Comparison of ENCODE assay signal across 17 cellular contexts in the genomic region with DNA sequence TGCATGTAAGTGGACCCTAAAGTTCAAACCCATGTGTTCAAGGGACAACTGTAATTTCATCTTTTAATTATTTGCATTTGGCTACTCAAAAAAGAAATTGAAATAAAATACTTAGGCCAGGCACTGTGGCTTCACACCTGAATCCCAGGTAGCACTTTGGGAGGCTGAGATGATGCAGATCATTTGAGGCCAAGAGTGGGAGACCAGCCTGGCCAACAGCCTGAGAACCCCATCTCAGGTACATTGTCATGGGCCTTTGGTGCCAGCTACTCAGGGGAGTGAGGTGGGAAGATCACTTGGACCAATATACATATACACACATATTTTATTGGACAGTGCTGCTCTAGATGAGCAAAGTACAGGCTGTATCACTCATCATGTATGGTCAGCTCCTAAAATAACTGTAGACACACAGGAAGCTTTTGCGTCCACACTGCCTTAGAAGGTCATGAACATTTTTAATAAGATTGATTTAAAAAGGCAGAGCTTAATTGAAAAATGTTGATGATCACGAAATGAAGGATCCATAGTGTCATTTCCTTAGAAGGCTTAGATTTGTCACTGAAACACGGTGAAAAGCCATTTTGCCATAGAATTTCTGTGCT. TPM values are rescaled to one million over a fixed set of nuclear protein-coding genes. Genes with fewer than 3 reads are reported as not detected.
DNase-seq lines count a peak whose midpoint lies in the region; ATAC-seq and TF ChIP-seq lines count a peak whose summit lies in the region.
"Had no signal": no experiment of that assay in that cellular context is flagged by ENCODE, and none has a peak within 500 bp of the region (broad histone marks: within the 10 kb centered on the region; RNA-seq: fewer than 3 reads in every experiment).

No MANE protein-coding gene starts in this region.

- H3K9me3 ChIP-seq in SK-N-SH (no peaks in the 10 kb centered on the region), DOHH2 (ENCODE audit: control insufficient read depth, insufficient read depth, low read length) (no peaks in the 10 kb centered on the region), ascending aorta (no peaks in the 10 kb centered on the region), A673 (ENCODE audit: low read depth, low read length, poor library complexity, severe bottlenecking) (no peaks in the 10 kb centered on the region)

- H3F3A ChIP-seq in SK-N-SH (replicated peaks; ENCODE audit: insufficient read depth) (peaks cover 69% of the 10 kb centered on the region), DOHH2 (ENCODE audit: control insufficient read depth, insufficient read depth) (peaks cover 61% of the 10 kb centered on the region)

- POLR2A ChIA-PET in SK-N-SH (lab: Yijun Ruan, JAX) (interaction anchor here (1.4 kb wide), 1 partner anchor 24 kb away, joined by 4 read pairs; the partner anchor contains the start of genes KNTC1 and RSRC2), RWPE1 (lab: Yijun Ruan, JAX; ENCODE audit: low non-redundant PET) (no interaction called here), A673 (lab: Charles Lee; ENCODE audit: low non-redundant PET) (no interaction called here)

- H3K79me2 ChIP-seq in SK-N-SH (ENCODE audit: insufficient read depth), result peaks cover 34% of the 10 kb centered on the region
- peaks cover 33% of the 10 kb centered on the region for H3K79me2 ChIP-seq in DOHH2 (ENCODE audit: control insufficient read depth, low read length)

- no peak for TF ChIP-seq EP300 in SK-N-SH (IDR thresholded peaks at IDR 0.05; ENCODE audit: borderline replicate concordance in 1 of 2, low read depth in 1 of 2, low read length in 1 of 2)

- H3K4me3 Mint-ChIP-seq in dendritic cell treated with granulocyte-macrophage colony-stimulating factor and Interleukin-4, amounts not matched to agents 40 ng/mL and 50 ng/mL, for 4 days, result no peak overlapping the region

- H3K36me3 Mint-ChIP-seq in dendritic cell treated with granulocyte-macrophage colony-stimulating factor and Interleukin-4, amounts not matched to agents 40 ng/mL and 50 ng/mL, for 4 days (ENCODE audit: low read depth), result peaks cover 73% of the 10 kb centered on the region

- intact Hi-C loops in dendritic cell treated with granulocyte-macrophage colony-stimulating factor and Interleukin-4, amounts not matched to agents 40 ng/mL and 50 ng/mL, for 4 days (cut with micrococcal nuclease), result no loop called here
- intact Hi-C loops in ascending aorta (cut with DNase I) (no loop called here), A673 (cut with micrococcal nuclease; ENCODE audit: unreplicated experiment) (loop anchor here (2.0 kb wide), 1 partner anchor 16 kb away; no protein-coding TSS in a partner anchor)

- peaks cover 42 to 52% of the 10 kb centered on the region in 2 experiments for H3K36me3 ChIP-seq in SK-N-SH (replicated peaks in 1 of 2; ENCODE audit: control insufficient read depth in 1 of 2, insufficient read depth in 2 of 2, low read length in 1 of 2)
- peaks cover 77% of the 10 kb centered on the region for H3K36me3 ChIP-seq in DOHH2 (ENCODE audit: control insufficient read depth, low read length)
- H3K36me3 ChIP-seq in ascending aorta, result peaks cover 49 to 53% of the 10 kb centered on the region in 2 donors
- peaks cover 54% of the 10 kb centered on the region for H3K36me3 ChIP-seq in A673 (ENCODE audit: insufficient read depth, low read length, poor library complexity, severe bottlenecking)

- CTCF ChIA-PET in SK-N-SH (lab: Yijun Ruan, JAX) (interaction anchor here (0.9 to 1.0 kb wide), 2 partner anchors 9 to 97 kb away, joined by 3 read pairs; no protein-coding TSS in a partner anchor), RWPE1 (lab: Yijun Ruan, JAX) (interaction anchor here (0.6 kb wide), 1 partner anchor 14 kb away, joined by 3 read pairs; no protein-coding TSS in a partner anchor), A673 (lab: Charles Lee) (interaction anchor here (0.6 kb wide), 1 partner anchor 380 kb away, joined by 3 read pairs; no protein-coding TSS in a partner anchor)

- H3K27ac ChIP-seq in SK-N-SH (ENCODE audit: low read depth in 2 of 2, low read length in 1 of 2), result peak overlapping the region in 1 of 2 experiments; percentile 21; a peak in 1 of 4 replicates
- H3K27ac ChIP-seq in DOHH2 (ENCODE audit: low read depth, low read length), result peak overlapping the region; percentile 81
- peak overlapping the region; percentile 55 for H3K27ac ChIP-seq in RWPE1
- H3K27ac ChIP-seq in ascending aorta, result no peak overlapping the region
- no peak overlapping the region for H3K27ac ChIP-seq in A673 (ENCODE audit: low read depth, low read length, poor library complexity, severe bottlenecking)
- H3K27ac ChIP-seq: KMS-11, PC-9, WERI-Rb-1 had no signal

- H3K4me1 ChIP-seq in SK-N-SH (ENCODE audit: control insufficient read depth in 1 of 2, insufficient read depth in 2 of 2, low read depth in 1 of 2, low read length in 1 of 2) (peaks cover 0 to 7% of the 10 kb centered on the region in 2 experiments; a peak in 2 of 4 replicates), DOHH2 (ENCODE audit: control insufficient read depth, low read length) (peaks cover 40% of the 10 kb centered on the region), ascending aorta (peaks cover 3 to 9% of the 10 kb centered on the region in 2 donors), A673 (ENCODE audit: insufficient read depth, low read length, poor library complexity, severe bottlenecking) (peaks cover 22% of the 10 kb centered on the region)

- no peaks in the 10 kb centered on the region for H3K9me3 Mint-ChIP-seq in dendritic cell treated with granulocyte-macrophage colony-stimulating factor and Interleukin-4, amounts not matched to agents 40 ng/mL and 50 ng/mL, for 4 days

- H4K20me1 ChIP-seq in SK-N-SH (ENCODE audit: insufficient read depth), result peaks cover 2% of the 10 kb centered on the region; the same call in 1 of the 2 replicates
- no peaks in the 10 kb centered on the region for H4K20me1 ChIP-seq in DOHH2 (ENCODE audit: control insufficient read depth, insufficient read depth, low read depth, low read length)

- TF ChIP-seq RAD21 in SK-N-SH (IDR thresholded peaks at IDR 0.05; ENCODE audit: low read length), result no peak

- no peak overlapping the region for H3K9ac ChIP-seq in SK-N-SH
- H3K9ac ChIP-seq: KMS-11 had no signal

- peak overlapping the region; percentile 98 for H3K27ac Mint-ChIP-seq in dendritic cell treated with granulocyte-macrophage colony-stimulating factor and Interleukin-4, amounts not matched to agents 40 ng/mL and 50 ng/mL, for 4 days

- H2AFZ ChIP-seq in SK-N-SH (ENCODE audit: low read depth), result no peak overlapping the region
- H2AFZ ChIP-seq: PC-9 had no signal

- no peaks in the 10 kb centered on the region for H3K27me3 ChIP-seq in SK-N-SH (ENCODE audit: insufficient read depth)
- no peaks in the 10 kb centered on the region for H3K27me3 ChIP-seq in DOHH2 (ENCODE audit: control insufficient read depth, low read length)
- H3K27me3 ChIP-seq in ascending aorta, result no peaks in the 10 kb centered on the region
- H3K27me3 ChIP-seq in A673 (replicated peaks; ENCODE audit: insufficient read depth, low read depth, low read length, poor library complexity), result no peaks in the 10 kb centered on the region

- no peak for DNase-seq in SK-N-SH
- no peak for DNase-seq in RWPE1 (ENCODE audit: low spot score)
- no peak for DNase-seq in ascending aorta (ENCODE audit: low spot score in 2 of 2)
- DNase-seq in amygdala (lab: John Stamatoyannopoulos, UW), result no peak
- no peak for DNase-seq in A673 (ENCODE audit: low spot score)
- DNase-seq: ACHN, activated T-cell treated with anti-CD3 and anti-CD28 coated beads for 4 hours, anterior cingulate cortex, dermis blood vessel endothelial cell, GDM1, PC-9, SW 1271, WERI-Rb-1 had no signal

- no peaks in the 10 kb centered on the region for H3K27me3 Mint-ChIP-seq in dendritic cell treated with granulocyte-macrophage colony-stimulating factor and Interleukin-4, amounts not matched to agents 40 ng/mL and 50 ng/mL, for 4 days

- peaks cover 36% of the 10 kb centered on the region for H3K4me1 Mint-ChIP-seq in dendritic cell treated with granulocyte-macrophage colony-stimulating factor and Interleukin-4, amounts not matched to agents 40 ng/mL and 50 ng/mL, for 4 days (ENCODE audit: low read depth)

- H3K9me2 ChIP-seq in SK-N-SH (no peaks in the 10 kb centered on the region), DOHH2 (replicated peaks; ENCODE audit: control insufficient read depth, low read length) (no peaks in the 10 kb centered on the region)

- H3K4me2 ChIP-seq in SK-N-SH (no peak overlapping the region), DOHH2 (ENCODE audit: low read length) (peak overlapping the region; percentile 57; the same call in 1 of the 2 replicates)
- H3K4me2 ChIP-seq: KMS-11, PC-9 had no signal

- 97% methylated on average over 3 of the region's 3 CpGs for WGBS in SK-N-SH (ENCODE audit: low lambda C conversion rate)

- no peak overlapping the region for H3K4me3 ChIP-seq in SK-N-SH (ENCODE audit: low read depth in 2 of 2, low read length in 1 of 2)
- H3K4me3 ChIP-seq in DOHH2 (ENCODE audit: low read length), result no peak overlapping the region
- H3K4me3 ChIP-seq in ascending aorta, result no peak overlapping the region
- no peak overlapping the region for H3K4me3 ChIP-seq in A673 (ENCODE audit: low read depth, low read length, poor library complexity, severe bottlenecking)
- H3K4me3 ChIP-seq: PC-9 had no signal

- no peak for TF ChIP-seq CTCF in SK-N-SH (IDR thresholded peaks at IDR 0.05)
- no peak for TF ChIP-seq CTCF in DOHH2 (IDR thresholded peaks at IDR 0.05; ENCODE audit: low read depth, low read length, poor library complexity, severe bottlenecking)
- no peak for TF ChIP-seq CTCF in RWPE1 (conservative IDR thresholded peaks at IDR 0.05; ENCODE audit: low read depth)
- TF ChIP-seq CTCF in ascending aorta (IDR thresholded peaks at IDR 0.05), result no peak
- TF ChIP-seq CTCF in A673 (conservative IDR thresholded peaks at IDR 0.05; ENCODE audit: low read depth, low read length), result no peak

- BruUV-seq in A673 (replicated peaks; lab: Mats Ljungman, UMichigan), result no TSS peak

- ATAC-seq in SK-N-SH treated with all-trans-retinoic acid at 6 μM for 48 hours, result no peak

TF ChIP-seq in SK-N-SH treated with all-trans-retinoic acid at 6 μM for 48 hours, 23 proteins besides CTCF, POLR2A, EP300 and RAD21:
- TF ChIP-seq BACH2 (CRISPR knock-in tag; IDR thresholded peaks at IDR 0.05; ENCODE audit: borderline replicate concordance), result no peak

RNA-seq across cellular contexts. Expression of gene ZCCHC8, which starts 2.5 kb away (rescaled TPM):
- 11.3 and 14.0 TPM in 2 replicates for polyA plus RNA-seq in SK-N-SH (2012; rRNA removed)
- polyA plus RNA-seq in SK-N-SH (2012; cell fraction: cytosol; rRNA removed), result 8.6 and 9.9 TPM in 2 replicates
- polyA plus RNA-seq in SK-N-SH (2012; cell fraction: nucleus; rRNA removed), result 23.5 and 37.9 TPM in 2 replicates
- 6.4 TPM for total RNA-seq in ascending aorta
- total RNA-seq in A673 (2021), result 40.4 and 41.1 TPM in 2 replicates

RNA-seq across cellular contexts. Expression of gene RSRC2, which starts 23.5 kb away (rescaled TPM):
- polyA plus RNA-seq in SK-N-SH (2012; rRNA removed), result 24.8 and 25.3 TPM in 2 replicates
- 21.4 and 32.0 TPM in 2 replicates for polyA plus RNA-seq in SK-N-SH (2012; cell fraction: cytosol; rRNA removed)
- 40.3 and 77.6 TPM in 2 replicates for polyA plus RNA-seq in SK-N-SH (2012; cell fraction: nucleus; rRNA removed)
- 44.8 TPM for total RNA-seq in ascending aorta
- 106 and 108 TPM in 2 replicates for total RNA-seq in A673 (2021)

RNA-seq across cellular contexts. Expression of gene KNTC1, which starts 23.8 kb away (rescaled TPM):
- polyA plus RNA-seq in SK-N-SH (2012; rRNA removed), result 13.2 and 17.2 TPM in 2 replicates
- 7.9 and 8.3 TPM in 2 replicates for polyA plus RNA-seq in SK-N-SH (2012; cell fraction: cytosol; rRNA removed)
- polyA plus RNA-seq in SK-N-SH (2012; cell fraction: nucleus; rRNA removed), result 59.8 and 86.7 TPM in 2 replicates
- total RNA-seq in ascending aorta, result 10.5 TPM
- 111 and 118 TPM in 2 replicates for total RNA-seq in A673 (2021)

Comparison
In these comparisons a context has a peak if more than half of its experiments do, and no peak if none do; other contexts are left out.
1. H3K27ac ChIP-seq: peak in DOHH2 (single experiment) and RWPE1 (single experiment); none in ascending aorta (0 of 2) and A673 (single experiment).